ENCODE assay signal across 35 cellular contexts in the genomic region with DNA sequence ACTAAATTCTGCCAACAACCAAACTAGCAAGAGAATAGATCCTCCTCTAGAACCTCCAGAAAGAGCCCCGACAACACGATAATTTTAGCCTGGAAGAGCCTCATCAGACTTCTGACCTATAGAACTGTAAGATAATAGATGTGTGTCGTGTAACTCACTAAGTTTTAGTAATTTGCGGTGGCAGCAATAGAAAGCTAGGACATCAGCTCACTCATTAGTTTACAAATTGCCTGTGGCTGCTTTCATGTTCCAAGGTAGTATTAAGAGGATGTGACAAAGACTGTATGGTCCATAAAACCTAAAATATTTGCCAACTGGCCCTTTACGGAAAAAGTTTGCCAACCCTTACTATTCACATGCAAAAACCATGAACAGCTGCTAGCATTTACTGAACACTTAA. TPM values are rescaled to one million over a fixed set of nuclear protein-coding genes. Genes with fewer than 3 reads are reported as not detected.
"Had no signal": no experiment of that assay in that cellular context is flagged by ENCODE, and none has a peak within 500 bp of the region (broad histone marks: within the 10 kb centered on the region; RNA-seq: fewer than 3 reads in every experiment).

No MANE protein-coding gene starts in this region.

- H3K36me3 ChIP-seq: brain microvascular endothelial cell, gastroesophageal sphincter, heart right ventricle had no signal

- DNase-seq: activated CD4-positive, alpha-beta memory T cell treated with anti-CD3 and anti-CD28 coated beads for 36 hours; activated CD4-positive, alpha-beta T cell treated with anti-CD3 and anti-CD28 coated beads for 36 hours; activated CD4-positive, alpha-beta T cell treated with anti-CD3 and anti-CD28 coated beads, Interleukin-2, amount 10 ng/mL, durations not matched to agents 24 days and 14 days; activated CD4-positive, CD25-positive, alpha-beta regulatory T cell; activated CD4-positive, CD25-positive, alpha-beta regulatory T cell treated with anti-CD3 and anti-CD28 coated beads, Interleukin-2, amount 50 U/mL, for 72 hours; activated CD8-positive, alpha-beta memory T cell treated with anti-CD3 and anti-CD28 coated beads, Interleukin-2, amount 10 ng/mL, durations not matched to agents 7 days and 5 days; activated CD8-positive, alpha-beta memory T cell treated with anti-CD3 and anti-CD28 coated beads, Interleukin-2, amount 50 U/mL, for 4 hours; activated CD8-positive, alpha-beta T cell treated with anti-CD3 and anti-CD28 coated beads, Interleukin-2, amount 10 ng/mL, durations not matched to agents 7 days and 5 days; activated effector memory CD4-positive, alpha-beta T cell treated with anti-CD3 and anti-CD28 coated beads, Interleukin-2, amount 50 U/mL, for 16 hours; activated naive CD4-positive, alpha-beta T cell treated with anti-CD3 and anti-CD28 coated beads, Interleukin-2, amount 10 ng/mL, durations not matched to agents 7 days and 5 days; activated T-cell treated with anti-CD3 and anti-CD28 coated beads, Interleukin-2, amount 50 U/mL, for 1 hour; activated T-cell treated with anti-CD3 and anti-CD28 coated beads, Interleukin-2, amount 50 U/mL, for 48 hours; amniotic stem cell; anterior cingulate cortex; brain microvascular endothelial cell; dorsolateral prefrontal cortex; effector memory CD4-positive, alpha-beta T cell; endodermal cell; foreskin melanocyte; heart right ventricle; T-helper 2 cell had no signal

- H3K36me3 Mint-ChIP-seq: activated CD4-positive, alpha-beta memory T cell treated with anti-CD3 and anti-CD28 coated beads for 36 hours; activated CD8-positive, alpha-beta memory T cell treated with anti-CD3 and anti-CD28 coated beads, Interleukin-2, amount 10 ng/mL, durations not matched to agents 7 days and 5 days; activated naive CD4-positive, alpha-beta T cell treated with anti-CD3 and anti-CD28 coated beads, Interleukin-2, amount 10 ng/mL, durations not matched to agents 7 days and 5 days; activated naive CD8-positive, alpha-beta T cell had no signal

- H3K79me2 ChIP-seq: hepatocyte had no signal

- H2AFZ ChIP-seq: hepatocyte had no signal

- H3K27ac ChIP-seq: brain microvascular endothelial cell, coronary artery, dorsolateral prefrontal cortex, gastroesophageal sphincter, heart right ventricle, hepatocyte had no signal

- H3K27me3 ChIP-seq: brain microvascular endothelial cell, hepatocyte had no signal

- ATAC-seq: activated CD4-positive, alpha-beta T cell treated with anti-CD3 and anti-CD28 coated beads for 36 hours; activated CD8-positive, alpha-beta memory T cell treated with anti-CD3 and anti-CD28 coated beads, Interleukin-2, amount 10 ng/mL, durations not matched to agents 7 days and 5 days; activated CD8-positive, alpha-beta T cell treated with anti-CD3 and anti-CD28 coated beads, Interleukin-2, amount 10 ng/mL, durations not matched to agents 7 days and 5 days; esophagus mucosa; gastroesophageal sphincter; heart right ventricle had no signal

- H3K4me3 Mint-ChIP-seq: activated CD4-positive, alpha-beta memory T cell treated with anti-CD3 and anti-CD28 coated beads for 36 hours; activated CD4-positive, alpha-beta T cell treated with anti-CD3 and anti-CD28 coated beads for 36 hours; activated CD4-positive, alpha-beta T cell treated with anti-CD3 and anti-CD28 coated beads, Interleukin-2, amount 10 ng/mL, durations not matched to agents 24 days and 14 days; activated CD8-positive, alpha-beta memory T cell treated with anti-CD3 and anti-CD28 coated beads, Interleukin-2, amount 10 ng/mL, durations not matched to agents 7 days and 5 days; activated CD8-positive, alpha-beta T cell treated with anti-CD3 and anti-CD28 coated beads, Interleukin-2, amount 10 ng/mL, durations not matched to agents 7 days and 5 days; activated naive CD4-positive, alpha-beta T cell treated with anti-CD3 and anti-CD28 coated beads, Interleukin-2, amount 10 ng/mL, durations not matched to agents 7 days and 5 days; activated naive CD8-positive, alpha-beta T cell; activated T-helper 1 cell treated with anti-CD3 and anti-CD28 coated beads, Interleukin-12 subunit alpha, Interleukin-12 subunit beta, Interleukin-2, Interleukin-4 antibody, amounts not matched to agents 30 ng/mL and 10 ng/mL and 1 ng/mL, durations not matched to agents 14 hours and 24 hours and 36 hours; central memory CD8-positive, alpha-beta T cell; dendritic cell treated with granulocyte-macrophage colony-stimulating factor and Interleukin-4, amounts not matched to agents 40 ng/mL and 50 ng/mL, for 4 days; endodermal cell had no signal

- H3K9me3 Mint-ChIP-seq: activated CD4-positive, alpha-beta memory T cell treated with anti-CD3 and anti-CD28 coated beads for 36 hours; activated CD4-positive, alpha-beta T cell treated with anti-CD3 and anti-CD28 coated beads, Interleukin-2, amount 10 ng/mL, durations not matched to agents 24 days and 14 days; activated naive CD4-positive, alpha-beta T cell treated with anti-CD3 and anti-CD28 coated beads, Interleukin-2, amount 10 ng/mL, durations not matched to agents 7 days and 5 days; activated T-helper 1 cell treated with anti-CD3 and anti-CD28 coated beads, Interleukin-12 subunit alpha, Interleukin-12 subunit beta, Interleukin-2, Interleukin-4 antibody, amounts not matched to agents 30 ng/mL and 10 ng/mL and 1 ng/mL, durations not matched to agents 14 hours and 24 hours and 36 hours; activated T-helper 2 cell treated with anti-CD3 and anti-CD28 coated beads, Interferon-gamma antibody, Interleukin-2, Interleukin-4, amounts not matched to agents 10 μg/mL and 5 μg/mL and 100 μg/mL, durations not matched to agents 14 hours and 24 hours and 36 hours; central memory CD8-positive, alpha-beta T cell; dendritic cell treated with granulocyte-macrophage colony-stimulating factor and Interleukin-4, amounts not matched to agents 40 ng/mL and 50 ng/mL, for 4 days; endodermal cell had no signal

- H3K27ac Mint-ChIP-seq: activated CD4-positive, alpha-beta memory T cell treated with anti-CD3 and anti-CD28 coated beads for 36 hours; activated CD4-positive, alpha-beta T cell treated with anti-CD3 and anti-CD28 coated beads for 36 hours; activated CD4-positive, alpha-beta T cell treated with anti-CD3 and anti-CD28 coated beads, Interleukin-2, amount 10 ng/mL, durations not matched to agents 24 days and 14 days; activated CD8-positive, alpha-beta memory T cell treated with anti-CD3 and anti-CD28 coated beads, Interleukin-2, amount 10 ng/mL, durations not matched to agents 7 days and 5 days; activated CD8-positive, alpha-beta T cell treated with anti-CD3 and anti-CD28 coated beads, Interleukin-2, amount 10 ng/mL, durations not matched to agents 7 days and 5 days; activated naive CD4-positive, alpha-beta T cell treated with anti-CD3 and anti-CD28 coated beads, Interleukin-2, amount 10 ng/mL, durations not matched to agents 7 days and 5 days; activated naive CD8-positive, alpha-beta T cell; activated T-helper 1 cell treated with anti-CD3 and anti-CD28 coated beads, Interleukin-12 subunit alpha, Interleukin-12 subunit beta, Interleukin-2, Interleukin-4 antibody, amounts not matched to agents 30 ng/mL and 10 ng/mL and 1 ng/mL, durations not matched to agents 14 hours and 24 hours and 36 hours; activated T-helper 2 cell treated with anti-CD3 and anti-CD28 coated beads, Interferon-gamma antibody, Interleukin-2, Interleukin-4, amounts not matched to agents 10 μg/mL and 5 μg/mL and 100 μg/mL, durations not matched to agents 14 hours and 24 hours and 36 hours; dendritic cell treated with granulocyte-macrophage colony-stimulating factor and Interleukin-4, amounts not matched to agents 40 ng/mL and 50 ng/mL, for 4 days; endodermal cell had no signal

- H3K9me3 ChIP-seq: gastroesophageal sphincter, heart right ventricle had no signal

- H3K4me1 ChIP-seq: gastroesophageal sphincter, heart right ventricle had no signal

- H3K4me3 ChIP-seq: coronary artery, dorsolateral prefrontal cortex, gastroesophageal sphincter, heart right ventricle, hepatocyte had no signal

- H3K4me1 Mint-ChIP-seq: activated CD4-positive, alpha-beta T cell treated with anti-CD3 and anti-CD28 coated beads for 36 hours; activated CD4-positive, alpha-beta T cell treated with anti-CD3 and anti-CD28 coated beads, Interleukin-2, amount 10 ng/mL, durations not matched to agents 24 days and 14 days; activated CD8-positive, alpha-beta memory T cell treated with anti-CD3 and anti-CD28 coated beads, Interleukin-2, amount 10 ng/mL, durations not matched to agents 7 days and 5 days; activated naive CD4-positive, alpha-beta T cell treated with anti-CD3 and anti-CD28 coated beads, Interleukin-2, amount 10 ng/mL, durations not matched to agents 7 days and 5 days; central memory CD8-positive, alpha-beta T cell; endodermal cell had no signal

- FAIRE-seq: astrocyte had no signal

- H3K4me2 ChIP-seq: hepatocyte had no signal

RNA-seq across cellular contexts. Expression of a gene that starts 17.3 kb away (rescaled TPM):
- total RNA-seq: activated CD4-positive, alpha-beta T cell treated with anti-CD3 and anti-CD28 coated beads, Interleukin-2, amount 10 ng/mL, durations not matched to agents 24 days and 14 days; activated CD8-positive, alpha-beta memory T cell treated with anti-CD3 and anti-CD28 coated beads, Interleukin-2, amount 10 ng/mL, durations not matched to agents 7 days and 5 days; activated CD8-positive, alpha-beta T cell treated with anti-CD3 and anti-CD28 coated beads, Interleukin-2, amount 10 ng/mL, durations not matched to agents 7 days and 5 days; activated T-helper 1 cell treated with anti-CD3 and anti-CD28 coated beads, Interleukin-12 subunit alpha, Interleukin-12 subunit beta, Interleukin-2, Interleukin-4 antibody, amounts not matched to agents 30 ng/mL and 10 ng/mL and 1 ng/mL, durations not matched to agents 14 hours and 24 hours and 36 hours; activated T-helper 2 cell treated with anti-CD3 and anti-CD28 coated beads, Interferon-gamma antibody, Interleukin-2, Interleukin-4, amounts not matched to agents 10 μg/mL and 5 μg/mL and 100 μg/mL, durations not matched to agents 14 hours and 24 hours and 36 hours; cardiac septum; fibroblast of lung; fibroblast of villous mesenchyme; glomerular endothelial cell; heart right ventricle had no signal
- polyA plus RNA-seq: fibroblast of lung, heart right ventricle, hepatocyte had no signal
